1 cellular context compared by ENCODE assay signal in the genomic region with DNA sequence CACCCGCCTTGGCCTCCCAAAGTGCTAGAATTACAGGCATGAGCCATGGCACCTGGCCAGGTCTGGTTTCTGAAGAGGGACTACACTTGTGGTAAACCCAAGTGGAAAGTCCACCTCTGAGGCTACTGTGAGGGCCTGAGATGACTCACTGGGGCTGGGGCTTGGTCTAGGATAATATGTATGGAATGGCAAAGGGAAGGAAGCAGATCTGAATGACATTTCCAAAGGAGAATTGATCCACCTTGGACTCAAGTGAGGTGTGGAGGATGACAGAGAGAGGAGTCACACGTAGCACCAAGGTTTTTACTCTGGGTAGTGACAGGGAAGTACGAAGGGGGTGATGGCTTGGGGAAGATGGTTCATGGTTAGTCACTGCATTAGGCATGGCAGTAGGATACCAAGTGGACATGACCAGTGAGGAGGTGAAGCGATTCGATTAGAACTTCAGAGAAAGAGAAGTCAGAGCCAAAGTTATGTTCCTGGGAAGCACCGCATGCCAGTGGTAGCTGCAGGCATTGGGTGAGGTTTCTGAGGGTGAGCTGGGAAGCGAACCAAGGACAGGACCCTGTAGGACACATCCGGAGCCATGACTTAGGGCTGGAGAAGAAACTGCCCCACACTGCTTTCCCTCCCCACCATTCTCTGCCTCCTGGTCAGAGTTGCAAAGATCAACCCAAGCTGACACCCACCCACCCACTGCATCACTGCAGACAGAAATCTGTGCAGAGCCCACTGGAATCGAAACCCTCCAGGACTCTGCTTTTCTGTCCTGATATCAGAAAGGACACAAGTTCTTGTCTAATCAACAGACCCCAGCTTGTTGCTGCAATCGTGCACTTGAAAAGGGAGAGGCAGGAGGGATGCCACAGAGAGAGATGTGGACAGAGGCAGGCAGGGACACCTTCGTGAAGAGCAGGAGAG.
TF ChIP-seq lines count a peak whose summit lies in the region.

No MANE protein-coding gene starts in this region.

TF ChIP-seq in GM12878, 131 proteins besides CTCF, POLR2A, EP300 and RAD21:
- TF ChIP-seq PML (IDR thresholded peaks at IDR 0.05; ENCODE audit: low read length) (no peak), RUNX3 (IDR thresholded peaks at IDR 0.05; ENCODE audit: low read length) (peak; percentile 59; the same call in 1 of the 2 replicates), IKZF2 (IDR thresholded peaks at IDR 0.05) (peak; percentile 16 to 30; a peak in 2 of 4 replicates), BACH1 (IDR thresholded peaks at IDR 0.05; ENCODE audit: borderline replicate concordance) (no peak), SRF (IDR thresholded peaks at IDR 0.05; ENCODE audit: low read depth in 2 of 2, low read length in 2 of 2) (no peak), IKZF1 (conservative IDR thresholded peaks at IDR 0.05) (peak; percentile 57), SREBF2 (IDR thresholded peaks at IDR 0.05; ENCODE audit: low read length) (no peak), CUX1 (IDR thresholded peaks at IDR 0.05; ENCODE audit: insufficient replicate concordance, low read depth, low read length) (no peak), BHLHE40 (IDR thresholded peaks at IDR 0.05; ENCODE audit: borderline replicate concordance in 1 of 2, low read depth in 2 of 2, low read length in 1 of 2) (0 out of 4 replicates have a peak, but pooled peaks of 1 of the 2 experiments have one; percentile 11)
